ENCODE assay signal across 7 cellular contexts in genomic region chr1:54169068-54169467, GRCh38. TPM values are rescaled to one million over a fixed set of nuclear protein-coding genes. Genes with fewer than 3 reads are reported as not detected.
"Had no signal": no experiment of that assay in that cellular context is flagged by ENCODE, and none has a peak within 500 bp of the region (broad histone marks: within the 10 kb centered on the region; RNA-seq: fewer than 3 reads in every experiment).

No MANE protein-coding gene starts in this region.

- H3K9me3 Mint-ChIP-seq: GM23338, H9, IgD-negative memory B cell had no signal

- ATAC-seq: GM23338 had no signal

- H3K4me3 ChIP-seq: GM23338 had no signal

- DNase-seq: H9, HCEC 1CT, KG1 had no signal

- H3K4me3 Mint-ChIP-seq: GM23338, H9, IgD-negative memory B cell had no signal

- H3K27me3 Mint-ChIP-seq: IgD-negative memory B cell had no signal

- H3K4me1 Mint-ChIP-seq: IgD-negative memory B cell had no signal

- H3K27ac Mint-ChIP-seq: GM23338, H9, IgD-negative memory B cell had no signal

RNA-seq across cellular contexts. Expression of gene CDCP2, which starts 16.3 kb away (rescaled TPM):
- total RNA-seq: GM23338, H1, H9, HT-29 had no signal
- polyA plus RNA-seq: GM23338, H1, IgD-negative memory B cell had no signal
